ENCODE assay signal across 7 cellular contexts in genomic region chr7:130940907-130941306, GRCh38.
DNase-seq lines count a peak whose midpoint lies in the region; ATAC-seq and TF ChIP-seq lines count a peak whose summit lies in the region.

No MANE protein-coding gene starts in this region.

- no peaks in the 10 kb centered on the region for H3K36me3 Mint-ChIP-seq in WTC11
- H3K36me3 Mint-ChIP-seq in progenitor cell of endocrine pancreas (ENCODE audit: insufficient read depth) = no peaks in the 10 kb centered on the region

- no peak for TF ChIP-seq RAD21 in HCT116 (IDR thresholded peaks at IDR 0.05; ENCODE audit: low read depth)

- peaks cover 25 to 47% of the 10 kb centered on the region in 2 experiments for H3K36me3 ChIP-seq in HCT116 (ENCODE audit: control insufficient read depth in 1 of 2, insufficient read depth in 2 of 2, low read length in 2 of 2)

- H3K27ac ChIP-seq in HCT116 (ENCODE audit: low read depth, low read length) (peak overlapping the region; percentile 85), skin epidermis (peak overlapping the region; percentile 29 to 92 (median 82))

- H3K79me2 ChIP-seq in HCT116 (ENCODE audit: insufficient read depth, low read length) = peaks cover 100% of the 10 kb centered on the region

- H3K4me3 Mint-ChIP-seq in WTC11 (no peak overlapping the region), progenitor cell of endocrine pancreas (ENCODE audit: low read depth) (no peak overlapping the region)

- peak overlapping the region; percentile 63 for H3K9ac ChIP-seq in HCT116 (ENCODE audit: low read length)

- peaks cover 45% of the 10 kb centered on the region for H3K4me1 Mint-ChIP-seq in WTC11
- H3K4me1 Mint-ChIP-seq in progenitor cell of endocrine pancreas (ENCODE audit: low read depth) = peaks cover 11% of the 10 kb centered on the region

- H3K27me3 Mint-ChIP-seq in WTC11 (ENCODE audit: low read depth) (no peaks in the 10 kb centered on the region), progenitor cell of endocrine pancreas (no peaks in the 10 kb centered on the region)

- H3K4me3 ChIP-seq in HCT116 (replicated peaks in 1 of 2; ENCODE audit: low read depth in 1 of 2, low read length in 2 of 2) (peak overlapping the region; percentile 2 to 15), fibroblast of the aortic adventitia (ENCODE audit: low read depth, low read length) (peak overlapping the region; percentile 63), skin epidermis (peak overlapping the region; percentile 21 to 43 (median 36))

- POLR2A ChIA-PET in HCT116 (lab: Charles Lee) = interaction anchor here (0.9 to 2.0 kb wide), 4 partner anchors 8 to 37 kb away, joined by 3 to 5 read pairs (median 4); no protein-coding TSS in a partner anchor
- POLR2A ChIA-PET in WTC11 (lab: Charles Lee) = no interaction called here

- H3K27ac Mint-ChIP-seq in WTC11 (peak overlapping the region; percentile 82; the same call in 1 of the 2 replicates), progenitor cell of endocrine pancreas (no peak overlapping the region)

- H3K9me3 ChIP-seq in HCT116 (ENCODE audit: control insufficient read depth in 1 of 2, insufficient read depth in 1 of 2, low read depth in 1 of 2, low read length in 2 of 2) = no peaks in the 10 kb centered on the region

- no peak for ATAC-seq in HCT116
- ATAC-seq in WTC11 = no peak
- ATAC-seq in GM18517 (IDR thresholded peaks at IDR 0.05; ENCODE audit: unreplicated experiment) = no peak
- no peak for ATAC-seq in GM18907 (IDR thresholded peaks at IDR 0.05; ENCODE audit: unreplicated experiment)

- H3K9me3 Mint-ChIP-seq in WTC11 (no peaks in the 10 kb centered on the region), progenitor cell of endocrine pancreas (ENCODE audit: low read depth) (no peaks in the 10 kb centered on the region)

- H2AFZ ChIP-seq in HCT116 (ENCODE audit: low read depth, low read length, poor library complexity, severe bottlenecking) = no peak overlapping the region

- H3K4me1 ChIP-seq in HCT116 (ENCODE audit: control insufficient read depth in 1 of 2, insufficient read depth in 2 of 2, low read length in 2 of 2) = peaks cover 88 to 99% of the 10 kb centered on the region in 2 experiments

- RAD21 ChIA-PET in HCT116 (lab: Charles Lee; ENCODE audit: low non-redundant PET in 1 of 2, low total read pairs in 2 of 2, uncharacterized antibody in 2 of 2, unreplicated experiment in 2 of 2) = no interaction called here

- CTCF ChIA-PET in HCT116 (lab: Charles Lee) (interaction anchor here (0.8 kb wide), 1 partner anchor 19 kb away, joined by 3 read pairs; no protein-coding TSS in a partner anchor), WTC11 (lab: Charles Lee) (interaction anchor here (2.8 kb wide), 1 partner anchor 44 kb away, joined by 22 read pairs; no protein-coding TSS in a partner anchor)

- H3K9me2 ChIP-seq in HCT116 (ENCODE audit: insufficient read depth) = no peaks in the 10 kb centered on the region

- TSS peak; percentile 6 for BruUV-seq in HCT116 (replicated peaks; lab: Mats Ljungman, UMichigan)

- no peak for TF ChIP-seq POLR2A in HCT116 (IDR thresholded peaks at IDR 0.05; ENCODE audit: borderline replicate concordance, extremely low read depth, insufficient read depth, insufficient read length)

- TF ChIP-seq CTCF in HCT116 (IDR thresholded peaks at IDR 0.05 in 2 of 3, conservative IDR thresholded peaks at IDR 0.05 in 1 of 3; ENCODE audit: borderline replicate concordance in 1 of 3, insufficient read depth in 1 of 3, low read depth in 2 of 3, low read length in 2 of 3) (no peak), WTC11 (IDR thresholded peaks at IDR 0.05) (no peak), fibroblast of the aortic adventitia (IDR thresholded peaks at IDR 0.05; ENCODE audit: insufficient read depth, low read length) (no peak), progenitor cell of endocrine pancreas (IDR thresholded peaks at IDR 0.05; ENCODE audit: unreplicated experiment) (no peak)

- intact Hi-C loops in HCT116 (cut with micrococcal nuclease) = no loop called here

- H3K4me2 ChIP-seq in HCT116 (ENCODE audit: low read length) = peak overlapping the region; percentile 57

- H3K27me3 ChIP-seq in HCT116 (ENCODE audit: insufficient read depth, low read length) = no peaks in the 10 kb centered on the region

- no peaks in the 10 kb centered on the region for H4K20me1 ChIP-seq in HCT116 (ENCODE audit: insufficient read depth)

- DNase-seq in HCT116 (ENCODE audit: low read depth, low spot score) (no peak), WTC11 (ENCODE audit: low spot score) (no peak), fibroblast of the aortic adventitia (ENCODE audit: low read depth) (no peak), progenitor cell of endocrine pancreas (ENCODE audit: low spot score, unreplicated experiment) (no peak)

TF ChIP-seq in HCT116, 20 proteins besides CTCF, POLR2A, EP300 and RAD21 (continues in another document):
- TF ChIP-seq YY1 (IDR thresholded peaks at IDR 0.05; ENCODE audit: extremely low read depth, insufficient replicate concordance, low read depth, low read length) (no peak), REST (IDR thresholded peaks at IDR 0.05; ENCODE audit: low read depth) (no peak), EZH2 (IDR thresholded peaks at IDR 0.05) (no peak), MAX (IDR thresholded peaks at IDR 0.05) (no peak), ZFX (IDR thresholded peaks at IDR 0.05) (no peak), POLR2AphosphoS5 (IDR thresholded peaks at IDR 0.05; ENCODE audit: low read depth, low read length) (no peak), CEBPB (IDR thresholded peaks at IDR 0.05; ENCODE audit: low read depth) (no peak), FOSL1 (IDR thresholded peaks at IDR 0.05; ENCODE audit: low read depth) (no peak), SRF (IDR thresholded peaks at IDR 0.05; ENCODE audit: low read depth) (no peak)

TF ChIP-seq in WTC11, 78 proteins besides CTCF, POLR2A, EP300 and RAD21 (continues in another document):
- TF ChIP-seq ARID4B (CRISPR knock-in tag; IDR thresholded peaks at IDR 0.05; ENCODE audit: borderline replicate concordance) (no peak), ZNF425 (CRISPR knock-in tag; conservative IDR thresholded peaks at IDR 0.05) (no peak), PRRX2 (CRISPR knock-in tag; IDR thresholded peaks at IDR 0.05) (no peak), ETV6 (CRISPR knock-in tag; IDR thresholded peaks at IDR 0.05) (no peak), CBFB (CRISPR knock-in tag; IDR thresholded peaks at IDR 0.05; ENCODE audit: low read depth) (no peak)

Comparison
In these comparisons a context has a peak if more than half of its experiments do, and no peak if none do; other contexts are left out.
1. H3K4me3 ChIP-seq: peak in every context shown above with its lines; median percentile 63 in fibroblast of the aortic adventitia; 36 in skin epidermis; 8 in HCT116.